In the genomic region with DNA sequence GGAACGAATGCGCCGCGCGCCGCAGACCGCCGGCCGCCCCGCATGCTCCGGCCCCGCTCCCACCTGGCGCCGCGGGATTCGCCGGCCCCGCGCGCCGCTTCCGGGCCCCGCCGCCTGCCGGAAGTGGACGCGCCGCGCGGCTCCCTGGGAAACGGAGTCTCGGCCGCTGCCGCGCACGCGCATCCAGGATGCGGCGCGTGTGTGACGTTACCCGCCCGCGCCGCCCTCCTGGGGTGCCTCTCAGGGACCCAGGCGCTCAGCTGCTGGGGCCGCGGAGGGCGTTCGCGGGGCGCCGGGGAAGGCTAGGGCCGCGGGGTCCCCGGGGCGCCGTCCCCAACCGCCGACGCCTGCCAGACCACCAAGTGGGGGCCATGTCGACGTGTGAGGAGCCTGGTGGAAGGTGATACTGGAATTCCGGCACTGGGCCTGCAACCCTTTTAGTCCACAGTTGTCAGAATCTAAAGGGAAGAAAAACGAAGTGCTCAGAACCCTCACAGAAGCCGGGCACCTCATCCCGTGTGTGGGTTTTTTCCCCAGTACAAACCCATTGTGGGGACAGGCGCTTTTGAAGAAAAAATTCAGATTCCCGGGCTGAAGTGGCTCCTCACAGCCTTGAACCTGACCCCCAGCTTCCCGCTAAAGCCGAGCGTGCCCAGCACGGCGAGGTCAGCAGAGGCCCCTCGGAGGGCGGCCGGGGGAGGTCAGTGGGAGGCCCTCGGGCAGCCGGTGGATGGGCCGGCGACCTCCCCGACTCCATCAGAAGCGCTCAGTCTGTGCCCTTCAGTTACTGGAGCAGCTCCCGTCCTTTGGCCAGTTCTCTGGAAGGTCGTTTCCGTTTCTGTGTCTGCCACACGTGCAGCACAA, we compare ENCODE assay signal across 1 cellular context.
TF ChIP-seq lines count a peak whose summit lies in the region.

A gene with protein sequence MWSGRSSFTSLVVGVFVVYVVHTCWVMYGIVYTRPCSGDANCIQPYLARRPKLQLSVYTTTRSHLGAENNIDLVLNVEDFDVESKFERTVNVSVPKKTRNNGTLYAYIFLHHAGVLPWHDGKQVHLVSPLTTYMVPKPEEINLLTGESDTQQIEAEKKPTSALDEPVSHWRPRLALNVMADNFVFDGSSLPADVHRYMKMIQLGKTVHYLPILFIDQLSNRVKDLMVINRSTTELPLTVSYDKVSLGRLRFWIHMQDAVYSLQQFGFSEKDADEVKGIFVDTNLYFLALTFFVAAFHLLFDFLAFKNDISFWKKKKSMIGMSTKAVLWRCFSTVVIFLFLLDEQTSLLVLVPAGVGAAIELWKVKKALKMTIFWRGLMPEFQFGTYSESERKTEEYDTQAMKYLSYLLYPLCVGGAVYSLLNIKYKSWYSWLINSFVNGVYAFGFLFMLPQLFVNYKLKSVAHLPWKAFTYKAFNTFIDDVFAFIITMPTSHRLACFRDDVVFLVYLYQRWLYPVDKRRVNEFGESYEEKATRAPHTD (minus strand): TSS at position 125 of the 864 bp plus-strand sequence. CDS start 258 bp downstream, outside the sequence.

TF ChIP-seq in K562, 482 proteins besides CTCF, POLR2A, EP300 and RAD21 (continued from another document and continues in another):
- TF ChIP-seq, protein P1, sequence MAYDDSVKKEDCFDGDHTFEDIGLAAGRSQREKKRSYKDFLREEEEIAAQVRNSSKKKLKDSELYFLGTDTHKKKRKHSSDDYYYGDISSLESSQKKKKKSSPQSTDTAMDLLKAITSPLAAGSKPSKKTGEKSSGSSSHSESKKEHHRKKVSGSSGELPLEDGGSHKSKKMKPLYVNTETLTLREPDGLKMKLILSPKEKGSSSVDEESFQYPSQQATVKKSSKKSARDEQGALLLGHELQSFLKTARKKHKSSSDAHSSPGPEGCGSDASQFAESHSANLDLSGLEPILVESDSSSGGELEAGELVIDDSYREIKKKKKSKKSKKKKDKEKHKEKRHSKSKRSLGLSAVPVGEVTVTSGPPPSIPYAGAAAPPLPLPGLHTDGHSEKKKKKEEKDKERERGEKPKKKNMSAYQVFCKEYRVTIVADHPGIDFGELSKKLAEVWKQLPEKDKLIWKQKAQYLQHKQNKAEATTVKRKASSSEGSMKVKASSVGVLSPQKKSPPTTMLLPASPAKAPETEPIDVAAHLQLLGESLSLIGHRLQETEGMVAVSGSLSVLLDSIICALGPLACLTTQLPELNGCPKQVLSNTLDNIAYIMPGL (CRISPR knock-in tag; IDR thresholded peaks at IDR 0.05), result peak; percentile 57
- TF ChIP-seq ZBTB7A (IDR thresholded peaks at IDR 0.05; ENCODE audit: borderline replicate concordance, control insufficient read depth, low read depth, low read length), result no peak; the same call in 1 of the 2 replicates
- no peak for TF ChIP-seq ILK (tag; IDR thresholded peaks at IDR 0.05; ENCODE audit: borderline replicate concordance, low read depth)
- TF ChIP-seq, protein P2, sequence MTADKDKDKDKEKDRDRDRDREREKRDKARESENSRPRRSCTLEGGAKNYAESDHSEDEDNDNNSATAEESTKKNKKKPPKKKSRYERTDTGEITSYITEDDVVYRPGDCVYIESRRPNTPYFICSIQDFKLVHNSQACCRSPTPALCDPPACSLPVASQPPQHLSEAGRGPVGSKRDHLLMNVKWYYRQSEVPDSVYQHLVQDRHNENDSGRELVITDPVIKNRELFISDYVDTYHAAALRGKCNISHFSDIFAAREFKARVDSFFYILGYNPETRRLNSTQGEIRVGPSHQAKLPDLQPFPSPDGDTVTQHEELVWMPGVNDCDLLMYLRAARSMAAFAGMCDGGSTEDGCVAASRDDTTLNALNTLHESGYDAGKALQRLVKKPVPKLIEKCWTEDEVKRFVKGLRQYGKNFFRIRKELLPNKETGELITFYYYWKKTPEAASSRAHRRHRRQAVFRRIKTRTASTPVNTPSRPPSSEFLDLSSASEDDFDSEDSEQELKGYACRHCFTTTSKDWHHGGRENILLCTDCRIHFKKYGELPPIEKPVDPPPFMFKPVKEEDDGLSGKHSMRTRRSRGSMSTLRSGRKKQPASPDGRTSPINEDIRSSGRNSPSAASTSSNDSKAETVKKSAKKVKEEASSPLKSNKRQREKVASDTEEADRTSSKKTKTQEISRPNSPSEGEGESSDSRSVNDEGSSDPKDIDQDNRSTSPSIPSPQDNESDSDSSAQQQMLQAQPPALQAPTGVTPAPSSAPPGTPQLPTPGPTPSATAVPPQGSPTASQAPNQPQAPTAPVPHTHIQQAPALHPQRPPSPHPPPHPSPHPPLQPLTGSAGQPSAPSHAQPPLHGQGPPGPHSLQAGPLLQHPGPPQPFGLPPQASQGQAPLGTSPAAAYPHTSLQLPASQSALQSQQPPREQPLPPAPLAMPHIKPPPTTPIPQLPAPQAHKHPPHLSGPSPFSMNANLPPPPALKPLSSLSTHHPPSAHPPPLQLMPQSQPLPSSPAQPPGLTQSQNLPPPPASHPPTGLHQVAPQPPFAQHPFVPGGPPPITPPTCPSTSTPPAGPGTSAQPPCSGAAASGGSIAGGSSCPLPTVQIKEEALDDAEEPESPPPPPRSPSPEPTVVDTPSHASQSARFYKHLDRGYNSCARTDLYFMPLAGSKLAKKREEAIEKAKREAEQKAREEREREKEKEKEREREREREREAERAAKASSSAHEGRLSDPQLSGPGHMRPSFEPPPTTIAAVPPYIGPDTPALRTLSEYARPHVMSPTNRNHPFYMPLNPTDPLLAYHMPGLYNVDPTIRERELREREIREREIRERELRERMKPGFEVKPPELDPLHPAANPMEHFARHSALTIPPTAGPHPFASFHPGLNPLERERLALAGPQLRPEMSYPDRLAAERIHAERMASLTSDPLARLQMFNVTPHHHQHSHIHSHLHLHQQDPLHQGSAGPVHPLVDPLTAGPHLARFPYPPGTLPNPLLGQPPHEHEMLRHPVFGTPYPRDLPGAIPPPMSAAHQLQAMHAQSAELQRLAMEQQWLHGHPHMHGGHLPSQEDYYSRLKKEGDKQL (CRISPR knock-in tag; IDR thresholded peaks at IDR 0.05; ENCODE audit: borderline replicate concordance), result no peak
- no peak for TF ChIP-seq CHD2 (IDR thresholded peaks at IDR 0.05; ENCODE audit: low read depth, low read length)
- TF ChIP-seq SIX5 (IDR thresholded peaks at IDR 0.05; ENCODE audit: borderline replicate concordance in 1 of 2, insufficient read depth in 1 of 2, low read depth in 1 of 2, low read length in 2 of 2), result peak; percentile 66 to 68; a peak in 3 of 4 replicates
- TF ChIP-seq SMARCE1 (IDR thresholded peaks at IDR 0.05), result no peak
- TF ChIP-seq ZNF324 (CRISPR knock-in tag; IDR thresholded peaks at IDR 0.05), result no peak
- TF ChIP-seq NR4A1 (CRISPR knock-in tag; IDR thresholded peaks at IDR 0.05), result peak; percentile 32; the same call in 1 of the 2 replicates
- no peak for TF ChIP-seq NR4A1 (tag; IDR thresholded peaks at IDR 0.05)
- no peak for TF ChIP-seq TEAD2 (tag; IDR thresholded peaks at IDR 0.05)
- TF ChIP-seq ZNF551 (CRISPR knock-in tag; IDR thresholded peaks at IDR 0.05), result no peak
- peak; percentile 33 to 82; a peak in 3 of 4 replicates for TF ChIP-seq TBL1XR1 (IDR thresholded peaks at IDR 0.05; ENCODE audit: low read length in 2 of 2)
- TF ChIP-seq ZNF41 (CRISPR knock-in tag; conservative IDR thresholded peaks at IDR 0.05), result no peak
- TF ChIP-seq FOXK2 (conservative IDR thresholded peaks at IDR 0.05 in 1 of 2, IDR thresholded peaks at IDR 0.05 in 1 of 2; ENCODE audit: low read depth in 2 of 2), result no peak
- TF ChIP-seq, protein P3, sequence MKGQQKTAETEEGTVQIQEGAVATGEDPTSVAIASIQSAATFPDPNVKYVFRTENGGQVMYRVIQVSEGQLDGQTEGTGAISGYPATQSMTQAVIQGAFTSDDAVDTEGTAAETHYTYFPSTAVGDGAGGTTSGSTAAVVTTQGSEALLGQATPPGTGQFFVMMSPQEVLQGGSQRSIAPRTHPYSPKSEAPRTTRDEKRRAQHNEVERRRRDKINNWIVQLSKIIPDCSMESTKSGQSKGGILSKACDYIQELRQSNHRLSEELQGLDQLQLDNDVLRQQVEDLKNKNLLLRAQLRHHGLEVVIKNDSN (CRISPR knock-in tag; IDR thresholded peaks at IDR 0.05), result no peak; the same call in 1 of the 2 replicates
- TF ChIP-seq, protein P4, sequence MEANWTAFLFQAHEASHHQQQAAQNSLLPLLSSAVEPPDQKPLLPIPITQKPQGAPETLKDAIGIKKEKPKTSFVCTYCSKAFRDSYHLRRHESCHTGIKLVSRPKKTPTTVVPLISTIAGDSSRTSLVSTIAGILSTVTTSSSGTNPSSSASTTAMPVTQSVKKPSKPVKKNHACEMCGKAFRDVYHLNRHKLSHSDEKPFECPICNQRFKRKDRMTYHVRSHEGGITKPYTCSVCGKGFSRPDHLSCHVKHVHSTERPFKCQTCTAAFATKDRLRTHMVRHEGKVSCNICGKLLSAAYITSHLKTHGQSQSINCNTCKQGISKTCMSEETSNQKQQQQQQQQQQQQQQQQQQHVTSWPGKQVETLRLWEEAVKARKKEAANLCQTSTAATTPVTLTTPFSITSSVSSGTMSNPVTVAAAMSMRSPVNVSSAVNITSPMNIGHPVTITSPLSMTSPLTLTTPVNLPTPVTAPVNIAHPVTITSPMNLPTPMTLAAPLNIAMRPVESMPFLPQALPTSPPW (CRISPR knock-in tag; IDR thresholded peaks at IDR 0.05), result peak; percentile 80
- TF ChIP-seq, protein P5, sequence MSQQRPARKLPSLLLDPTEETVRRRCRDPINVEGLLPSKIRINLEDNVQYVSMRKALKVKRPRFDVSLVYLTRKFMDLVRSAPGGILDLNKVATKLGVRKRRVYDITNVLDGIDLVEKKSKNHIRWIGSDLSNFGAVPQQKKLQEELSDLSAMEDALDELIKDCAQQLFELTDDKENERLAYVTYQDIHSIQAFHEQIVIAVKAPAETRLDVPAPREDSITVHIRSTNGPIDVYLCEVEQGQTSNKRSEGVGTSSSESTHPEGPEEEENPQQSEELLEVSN (IDR thresholded peaks at IDR 0.05; ENCODE audit: borderline replicate concordance in 1 of 2, extremely low read depth in 1 of 2, insufficient read depth in 1 of 2, insufficient read length in 1 of 2, low read depth in 1 of 2, low read length in 1 of 2, poor library complexity in 1 of 2, severe bottlenecking in 1 of 2), result peak; percentile 76 to 96
- no peak for TF ChIP-seq ESRRB (CRISPR knock-in tag; IDR thresholded peaks at IDR 0.05; ENCODE audit: borderline replicate concordance)
- TF ChIP-seq, protein P6, sequence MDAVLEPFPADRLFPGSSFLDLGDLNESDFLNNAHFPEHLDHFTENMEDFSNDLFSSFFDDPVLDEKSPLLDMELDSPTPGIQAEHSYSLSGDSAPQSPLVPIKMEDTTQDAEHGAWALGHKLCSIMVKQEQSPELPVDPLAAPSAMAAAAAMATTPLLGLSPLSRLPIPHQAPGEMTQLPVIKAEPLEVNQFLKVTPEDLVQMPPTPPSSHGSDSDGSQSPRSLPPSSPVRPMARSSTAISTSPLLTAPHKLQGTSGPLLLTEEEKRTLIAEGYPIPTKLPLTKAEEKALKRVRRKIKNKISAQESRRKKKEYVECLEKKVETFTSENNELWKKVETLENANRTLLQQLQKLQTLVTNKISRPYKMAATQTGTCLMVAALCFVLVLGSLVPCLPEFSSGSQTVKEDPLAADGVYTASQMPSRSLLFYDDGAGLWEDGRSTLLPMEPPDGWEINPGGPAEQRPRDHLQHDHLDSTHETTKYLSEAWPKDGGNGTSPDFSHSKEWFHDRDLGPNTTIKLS (IDR thresholded peaks at IDR 0.05; ENCODE audit: borderline replicate concordance, low read depth), result peak; percentile 76; the same call in 1 of the 2 replicates
- TF ChIP-seq, protein P7, sequence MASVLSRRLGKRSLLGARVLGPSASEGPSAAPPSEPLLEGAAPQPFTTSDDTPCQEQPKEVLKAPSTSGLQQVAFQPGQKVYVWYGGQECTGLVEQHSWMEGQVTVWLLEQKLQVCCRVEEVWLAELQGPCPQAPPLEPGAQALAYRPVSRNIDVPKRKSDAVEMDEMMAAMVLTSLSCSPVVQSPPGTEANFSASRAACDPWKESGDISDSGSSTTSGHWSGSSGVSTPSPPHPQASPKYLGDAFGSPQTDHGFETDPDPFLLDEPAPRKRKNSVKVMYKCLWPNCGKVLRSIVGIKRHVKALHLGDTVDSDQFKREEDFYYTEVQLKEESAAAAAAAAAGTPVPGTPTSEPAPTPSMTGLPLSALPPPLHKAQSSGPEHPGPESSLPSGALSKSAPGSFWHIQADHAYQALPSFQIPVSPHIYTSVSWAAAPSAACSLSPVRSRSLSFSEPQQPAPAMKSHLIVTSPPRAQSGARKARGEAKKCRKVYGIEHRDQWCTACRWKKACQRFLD (CRISPR knock-in tag; IDR thresholded peaks at IDR 0.05), result no peak
- no peak for TF ChIP-seq ZNF311 (CRISPR knock-in tag; IDR thresholded peaks at IDR 0.05)
- TF ChIP-seq HEY1 (CRISPR knock-in tag; IDR thresholded peaks at IDR 0.05; ENCODE audit: borderline replicate concordance), result no peak
- TF ChIP-seq, protein P8, sequence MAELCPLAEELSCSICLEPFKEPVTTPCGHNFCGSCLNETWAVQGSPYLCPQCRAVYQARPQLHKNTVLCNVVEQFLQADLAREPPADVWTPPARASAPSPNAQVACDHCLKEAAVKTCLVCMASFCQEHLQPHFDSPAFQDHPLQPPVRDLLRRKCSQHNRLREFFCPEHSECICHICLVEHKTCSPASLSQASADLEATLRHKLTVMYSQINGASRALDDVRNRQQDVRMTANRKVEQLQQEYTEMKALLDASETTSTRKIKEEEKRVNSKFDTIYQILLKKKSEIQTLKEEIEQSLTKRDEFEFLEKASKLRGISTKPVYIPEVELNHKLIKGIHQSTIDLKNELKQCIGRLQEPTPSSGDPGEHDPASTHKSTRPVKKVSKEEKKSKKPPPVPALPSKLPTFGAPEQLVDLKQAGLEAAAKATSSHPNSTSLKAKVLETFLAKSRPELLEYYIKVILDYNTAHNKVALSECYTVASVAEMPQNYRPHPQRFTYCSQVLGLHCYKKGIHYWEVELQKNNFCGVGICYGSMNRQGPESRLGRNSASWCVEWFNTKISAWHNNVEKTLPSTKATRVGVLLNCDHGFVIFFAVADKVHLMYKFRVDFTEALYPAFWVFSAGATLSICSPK (IDR thresholded peaks at IDR 0.05; ENCODE audit: borderline replicate concordance), result no peak
- TF ChIP-seq NCOA4 (IDR thresholded peaks at IDR 0.05; ENCODE audit: partially characterized antibody), result no peak
- no peak for TF ChIP-seq RBM15 (IDR thresholded peaks at IDR 0.05; ENCODE audit: insufficient read depth, low read length)
- TF ChIP-seq ZC3H11A (IDR thresholded peaks at IDR 0.05; ENCODE audit: low read depth, low read length), result 0 out of 2 replicates have a peak, but pooled peaks have one; percentile 21
- TF ChIP-seq, protein P9, sequence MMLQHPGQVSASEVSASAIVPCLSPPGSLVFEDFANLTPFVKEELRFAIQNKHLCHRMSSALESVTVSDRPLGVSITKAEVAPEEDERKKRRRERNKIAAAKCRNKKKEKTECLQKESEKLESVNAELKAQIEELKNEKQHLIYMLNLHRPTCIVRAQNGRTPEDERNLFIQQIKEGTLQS (IDR thresholded peaks at IDR 0.05), result no peak
- TF ChIP-seq, protein P9 (CRISPR knock-in tag; conservative IDR thresholded peaks at IDR 0.05), result no peak
- no peak for TF ChIP-seq SMARCA5 (IDR thresholded peaks at IDR 0.05)
- no peak for TF ChIP-seq DPF2 (IDR thresholded peaks at IDR 0.05)
- no peak for TF ChIP-seq NFRKB (IDR thresholded peaks at IDR 0.05; ENCODE audit: low read depth)
- TF ChIP-seq, protein P10, sequence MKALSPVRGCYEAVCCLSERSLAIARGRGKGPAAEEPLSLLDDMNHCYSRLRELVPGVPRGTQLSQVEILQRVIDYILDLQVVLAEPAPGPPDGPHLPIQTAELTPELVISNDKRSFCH (CRISPR knock-in tag; IDR thresholded peaks at IDR 0.05), result no peak
- TF ChIP-seq, protein P10 (tag; IDR thresholded peaks at IDR 0.05), result peak; percentile 40; the same call in 1 of the 2 replicates
- no peak for TF ChIP-seq PHTF2 (CRISPR knock-in tag; IDR thresholded peaks at IDR 0.05)
